Comparison of ENCODE assay signal across 28 cellular contexts in genomic region chr6:129866688-129867087, GRCh38. TPM values are rescaled to one million over a fixed set of nuclear protein-coding genes. Genes with fewer than 3 reads are reported as not detected.
"Had no signal": no experiment of that assay in that cellular context is flagged by ENCODE, and none has a peak within 500 bp of the region (broad histone marks: within the 10 kb centered on the region; RNA-seq: fewer than 3 reads in every experiment).

No MANE protein-coding gene starts in this region.

- DNase-seq: activated CD4-positive, alpha-beta T cell treated with anti-CD3 and anti-CD28 coated beads for 48 hours; activated CD4-positive, alpha-beta T cell treated with anti-CD3 and anti-CD28 coated beads, Interleukin-2, amount 50 U/mL, for 48 hours; activated CD4-positive, CD25-positive, alpha-beta regulatory T cell treated with anti-CD3 and anti-CD28 coated beads, Interleukin-2, amount 50 U/mL, for 72 hours; activated CD8-positive, alpha-beta memory T cell treated with anti-CD3 and anti-CD28 coated beads, Interleukin-2, amount 10 ng/mL, durations not matched to agents 7 days and 5 days; activated gamma-delta T cell treated with Interleukin-2 at 50 U/mL for 16 hours; activated naive CD4-positive, alpha-beta T cell treated with anti-CD3 and anti-CD28 coated beads, Interleukin-2, amount 10 ng/mL, durations not matched to agents 7 days and 5 days; activated naive CD8-positive, alpha-beta T cell treated with anti-CD3 and anti-CD28 coated beads for 36 hours; activated T-cell treated with anti-CD3 and anti-CD28 coated beads, Interleukin-2, amount 50 U/mL, for 4 hours; MM.1S; NCI-H1105; NCI-H1436; NCI-H1694 treated with DMSO at 0.1 percent for 48 hours; NCI-H2029 treated with DMSO at 0.1 percent for 48 hours; NCI-H345; NCI-H510A; NCI-H526 treated with DMSO at 0.1 percent for 48 hours; NCI-H82; Peyer's patch; SHP77; SW 1271 had no signal

- H3K27me3 Mint-ChIP-seq: activated CD8-positive, alpha-beta memory T cell treated with anti-CD3 and anti-CD28 coated beads, Interleukin-2, amount 10 ng/mL, durations not matched to agents 7 days and 5 days; activated naive CD4-positive, alpha-beta T cell treated with anti-CD3 and anti-CD28 coated beads, Interleukin-2, amount 10 ng/mL, durations not matched to agents 7 days and 5 days; activated naive CD8-positive, alpha-beta T cell treated with anti-CD3 and anti-CD28 coated beads for 36 hours had no signal

- H3K36me3 ChIP-seq: Peyer's patch, SJSA1 had no signal

- H3K9me3 Mint-ChIP-seq: activated naive CD4-positive, alpha-beta T cell treated with anti-CD3 and anti-CD28 coated beads, Interleukin-2, amount 10 ng/mL, durations not matched to agents 7 days and 5 days; activated T-cell treated with anti-CD3 and anti-CD28 coated beads, Interleukin-2, amount 50 U/mL, for 4 hours had no signal

- H3K9me3 ChIP-seq: Peyer's patch, SJSA1 had no signal

- H3K4me3 Mint-ChIP-seq: activated CD8-positive, alpha-beta memory T cell treated with anti-CD3 and anti-CD28 coated beads, Interleukin-2, amount 10 ng/mL, durations not matched to agents 7 days and 5 days; activated naive CD4-positive, alpha-beta T cell treated with anti-CD3 and anti-CD28 coated beads, Interleukin-2, amount 10 ng/mL, durations not matched to agents 7 days and 5 days; activated naive CD8-positive, alpha-beta T cell treated with anti-CD3 and anti-CD28 coated beads for 36 hours; activated T-cell treated with anti-CD3 and anti-CD28 coated beads, Interleukin-2, amount 50 U/mL, for 4 hours; WTC11 had no signal

- H3K36me3 Mint-ChIP-seq: activated CD8-positive, alpha-beta memory T cell treated with anti-CD3 and anti-CD28 coated beads, Interleukin-2, amount 10 ng/mL, durations not matched to agents 7 days and 5 days; activated naive CD4-positive, alpha-beta T cell treated with anti-CD3 and anti-CD28 coated beads, Interleukin-2, amount 10 ng/mL, durations not matched to agents 7 days and 5 days; activated naive CD8-positive, alpha-beta T cell treated with anti-CD3 and anti-CD28 coated beads for 36 hours had no signal

- H3K27me3 ChIP-seq: Peyer's patch, SJSA1 had no signal

- H3K4me1 Mint-ChIP-seq: activated naive CD4-positive, alpha-beta T cell treated with anti-CD3 and anti-CD28 coated beads, Interleukin-2, amount 10 ng/mL, durations not matched to agents 7 days and 5 days; activated naive CD8-positive, alpha-beta T cell treated with anti-CD3 and anti-CD28 coated beads for 36 hours had no signal

- H3K27ac ChIP-seq: KMS-11, Peyer's patch, SJSA1 had no signal

- ATAC-seq: activated CD8-positive, alpha-beta memory T cell treated with anti-CD3 and anti-CD28 coated beads, Interleukin-2, amount 10 ng/mL, durations not matched to agents 7 days and 5 days; activated T-cell treated with anti-CD3 and anti-CD28 coated beads, Interleukin-2, amount 50 U/mL, for 4 hours; SK-N-SH treated with all-trans-retinoic acid at 6 μM for 48 hours; WTC11 had no signal

- H3K4me3 ChIP-seq: Peyer's patch, SJSA1 had no signal

- H3K27ac Mint-ChIP-seq: activated CD8-positive, alpha-beta memory T cell treated with anti-CD3 and anti-CD28 coated beads, Interleukin-2, amount 10 ng/mL, durations not matched to agents 7 days and 5 days; activated naive CD4-positive, alpha-beta T cell treated with anti-CD3 and anti-CD28 coated beads, Interleukin-2, amount 10 ng/mL, durations not matched to agents 7 days and 5 days; activated naive CD8-positive, alpha-beta T cell treated with anti-CD3 and anti-CD28 coated beads for 36 hours; activated T-helper 2 cell treated with anti-CD3 and anti-CD28 coated beads, Interferon-gamma antibody, Interleukin-2, Interleukin-4, amounts not matched to agents 10 μg/mL and 5 μg/mL and 100 μg/mL, durations not matched to agents 14 hours and 24 hours and 36 hours; WTC11 had no signal

RNA-seq across cellular contexts. Expression of gene TMEM244, which starts 5.6 kb away (rescaled TPM):
- total RNA-seq: activated naive CD8-positive, alpha-beta T cell treated with anti-CD3 and anti-CD28 coated beads for 36 hours; activated T-cell treated with anti-CD3 and anti-CD28 coated beads, Interleukin-2, amount 50 U/mL, for 4 hours; activated T-helper 2 cell treated with anti-CD3 and anti-CD28 coated beads, Interferon-gamma antibody, Interleukin-2, Interleukin-4, amounts not matched to agents 10 μg/mL and 5 μg/mL and 100 μg/mL, durations not matched to agents 14 hours and 24 hours and 36 hours; cardiac septum; cerebellum; Peyer's patch; SJSA1; T-helper 1 cell treated with Interleukin-12 subunit alpha and Interleukin-12 subunit beta and Interleukin-4 antibody, amounts not matched to agents 30 ng/mL and 1 ng/mL, for 36 hours; WTC11 had no signal
